8 cellular contexts compared by ENCODE assay signal in the genomic region with DNA sequence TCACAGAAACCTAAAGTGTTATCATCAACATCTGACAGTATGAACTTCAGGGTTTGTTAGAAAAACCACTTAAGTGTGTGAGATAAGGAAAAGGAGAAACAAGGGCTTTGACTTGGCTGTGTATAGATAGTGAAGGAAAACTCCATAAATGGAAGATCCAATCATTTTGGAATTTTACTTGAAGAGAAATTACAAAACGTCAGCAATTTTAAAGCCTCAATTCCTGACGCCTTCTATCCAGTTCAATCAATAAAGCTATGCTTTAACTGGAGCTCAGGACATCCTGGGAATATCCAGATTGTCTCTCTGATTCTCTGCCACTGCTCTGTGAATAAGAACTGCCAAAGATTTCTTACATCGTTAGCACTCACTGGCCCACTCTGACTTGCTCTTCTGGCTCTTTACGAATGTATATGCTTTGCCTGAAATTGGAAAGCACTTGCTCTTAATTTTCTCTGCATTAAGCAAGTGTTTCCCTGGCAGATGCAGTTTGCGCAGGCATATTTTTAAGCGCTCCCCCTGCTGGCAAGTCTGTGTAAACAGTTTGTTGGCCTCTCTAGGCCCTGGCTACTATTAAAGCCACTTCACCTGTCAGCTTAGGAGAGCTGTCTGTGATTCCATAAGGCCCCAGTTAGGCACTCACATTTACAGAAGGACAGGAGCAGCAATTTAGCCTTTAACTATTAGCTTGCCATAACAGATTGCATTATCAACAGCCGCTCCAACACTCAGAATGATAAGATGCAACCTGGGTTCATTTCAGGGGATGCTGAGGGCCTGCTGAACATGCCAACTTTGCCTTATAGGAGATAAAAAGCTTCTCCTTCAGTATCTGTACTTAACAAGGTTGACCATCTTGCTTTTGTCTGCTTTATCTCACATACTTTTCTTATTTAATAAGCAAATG.
DNase-seq lines count a peak whose midpoint lies in the region; ATAC-seq and TF ChIP-seq lines count a peak whose summit lies in the region.

No MANE protein-coding gene starts in this region.

- H3K9me2 ChIP-seq in OCI-LY1 (ENCODE audit: low read depth, low read length), result no peaks in the 10 kb centered on the region

- H3K27me3 Mint-ChIP-seq in activated naive CD4-positive, alpha-beta T cell treated with anti-CD3 and anti-CD28 coated beads for 36 hours (ENCODE audit: low read depth), result peaks cover 4% of the 10 kb centered on the region

- H3F3A ChIP-seq in OCI-LY1 (ENCODE audit: insufficient read depth, low read length), result no peaks in the 10 kb centered on the region

- no peak overlapping the region for H2AFZ ChIP-seq in OCI-LY1 (ENCODE audit: low read length)

- H3K4me1 ChIP-seq in OCI-LY1 (ENCODE audit: insufficient read depth, low read length, severe bottlenecking), result no peaks in the 10 kb centered on the region

- no peaks in the 10 kb centered on the region for H3K36me3 Mint-ChIP-seq in activated naive CD4-positive, alpha-beta T cell treated with anti-CD3 and anti-CD28 coated beads for 36 hours (ENCODE audit: low read depth)

- H3K9me3 Mint-ChIP-seq in activated naive CD4-positive, alpha-beta T cell treated with anti-CD3 and anti-CD28 coated beads for 36 hours, result no peaks in the 10 kb centered on the region

- TF ChIP-seq CTCF in OCI-LY1 (IDR thresholded peaks at IDR 0.05; ENCODE audit: low read length), result peak; percentile 61

- no peaks in the 10 kb centered on the region for H3K79me2 ChIP-seq in OCI-LY1 (ENCODE audit: insufficient read depth, low read length)

- intact Hi-C loops in activated naive CD4-positive, alpha-beta T cell treated with anti-CD3 and anti-CD28 coated beads for 36 hours (cut with micrococcal nuclease), result loop anchor here (1.0 kb wide), 3 partner anchors 612 to 909 kb away; a partner anchor contains a TSS
- intact Hi-C loops in Right ventricle myocardium inferior (cut with DNase I), result loop anchor here (5.0 kb wide), 2 partner anchors 611 to 671 kb away; no protein-coding TSS in a partner anchor

- H3K27ac ChIP-seq in OCI-LY1 (ENCODE audit: low read depth, low read length, poor library complexity, severe bottlenecking), result no peak overlapping the region

- H3K27ac Mint-ChIP-seq in activated naive CD4-positive, alpha-beta T cell treated with anti-CD3 and anti-CD28 coated beads for 36 hours, result no peak overlapping the region

- H3K27me3 ChIP-seq in OCI-LY1 (ENCODE audit: insufficient read depth, low read length), result no peaks in the 10 kb centered on the region

- H3K4me2 ChIP-seq in OCI-LY1 (ENCODE audit: low read length), result no peak overlapping the region

- no peaks in the 10 kb centered on the region for H4K20me1 ChIP-seq in OCI-LY1 (ENCODE audit: insufficient read depth, low read length)

- H3K4me3 Mint-ChIP-seq in activated naive CD4-positive, alpha-beta T cell treated with anti-CD3 and anti-CD28 coated beads for 36 hours, result no peak overlapping the region

- no peaks in the 10 kb centered on the region for H3K9me3 ChIP-seq in OCI-LY1 (ENCODE audit: low read length)

- H3K36me3 ChIP-seq in OCI-LY1 (ENCODE audit: insufficient read depth, low read length), result no peaks in the 10 kb centered on the region

- no peak overlapping the region for H3K9ac ChIP-seq in OCI-LY1 (ENCODE audit: low read length)

- peak; percentile 96 for ATAC-seq in GM19351 (IDR thresholded peaks at IDR 0.05; ENCODE audit: unreplicated experiment)
- ATAC-seq in Right ventricle myocardium inferior, result peak; percentile 81
- no peak for ATAC-seq in GM21528 (IDR thresholded peaks at IDR 0.05; ENCODE audit: low FRiP score, unreplicated experiment)

- no peak overlapping the region for H3K4me3 ChIP-seq in OCI-LY1 (ENCODE audit: low read depth, low read length, poor library complexity, severe bottlenecking)

- CTCF ChIA-PET in activated naive CD4-positive, alpha-beta T cell treated with anti-CD3 and anti-CD28 coated beads for 36 hours (lab: Charles Lee), result interaction anchor here (0.5 to 1.9 kb wide), 8 partner anchors 9 to 763 kb away, joined by 3 to 4 read pairs (median 3); no protein-coding TSS in a partner anchor

- DNase-seq in COLO829 (ENCODE audit: low spot score), result peak; percentile 13
- DNase-seq in HT1080 (ENCODE audit: low read depth), result peak; percentile 20
- DNase-seq in activated naive CD4-positive, alpha-beta T cell treated with anti-CD3 and anti-CD28 coated beads for 36 hours, result peak; percentile 38
- no peak for DNase-seq in Right ventricle myocardium inferior (ENCODE audit: missing footprints)
- peak; percentile 11 for DNase-seq in renal cortical epithelial cell (ENCODE audit: low read depth)

- no peaks in the 10 kb centered on the region for H3K4me1 Mint-ChIP-seq in activated naive CD4-positive, alpha-beta T cell treated with anti-CD3 and anti-CD28 coated beads for 36 hours (ENCODE audit: low read depth)
